Comparison of ENCODE assay signal across 11 cellular contexts in genomic region chr4:159003420-159004253, GRCh38.
DNase-seq lines count a peak whose midpoint lies in the region; ATAC-seq, FAIRE-seq and TF ChIP-seq lines count a peak whose summit lies in the region.
"Had no signal": no experiment of that assay in that cellular context is flagged by ENCODE, and none has a peak within 500 bp of the region (broad histone marks: within the 10 kb centered on the region; RNA-seq: fewer than 3 reads in every experiment).

No MANE protein-coding gene starts in this region.

- DNase-seq in EH (ENCODE audit: low read depth): peak; percentile 48
- peak; percentile 90 for DNase-seq in NCI-H1436 treated with DMSO at 0.1 percent for 48 hours (lab: John Stamatoyannopoulos, UW)
- DNase-seq in astrocyte (ENCODE audit: low read depth): peak; percentile 62
- no peak for DNase-seq in mesothelial cell of epicardium (ENCODE audit: low spot score in 2 of 2, unreplicated experiment in 2 of 2)
- DNase-seq in omental fat pad (ENCODE audit: low spot score): no peak
- DNase-seq in AG20443 (ENCODE audit: low spot score): no peak
- DNase-seq in GF-D8 (lab: John Stamatoyannopoulos, UW): no peak
- DNase-seq: spleen had no signal

- TF ChIP-seq CTCF in astrocyte (IDR thresholded peaks at IDR 0.05; ENCODE audit: insufficient read depth, low read depth, low read length): no peak
- no peak for TF ChIP-seq CTCF in mesothelial cell of epicardium (IDR thresholded peaks at IDR 0.05; ENCODE audit: unreplicated experiment)
- no peak for TF ChIP-seq CTCF in omental fat pad (IDR thresholded peaks at IDR 0.05)

- peak; percentile 89 for FAIRE-seq in astrocyte (lab: Jason Lieb, UNC)
- FAIRE-seq: TTC549 had no signal

- peak overlapping the region; percentile 1 for H3K4me3 ChIP-seq in astrocyte (ENCODE audit: insufficient read depth, low read depth, low read length)
- H3K4me3 ChIP-seq: spleen had no signal

- H3K4me1 ChIP-seq in astrocyte (ENCODE audit: insufficient read depth, low read length): peaks cover 12% of the 10 kb centered on the region
- H3K4me1 ChIP-seq: spleen had no signal

- H3K27ac ChIP-seq in astrocyte (ENCODE audit: low read depth, low read length): peak overlapping the region; percentile 33
- H3K27ac ChIP-seq: spleen had no signal

- no peaks in the 10 kb centered on the region for H3K27me3 Mint-ChIP-seq in astrocyte (ENCODE audit: low read depth, unreplicated experiment)
- H3K27me3 Mint-ChIP-seq in mesothelial cell of epicardium (ENCODE audit: low read depth): no peaks in the 10 kb centered on the region

- peak overlapping the region; percentile 14 for H3K9ac ChIP-seq in astrocyte (ENCODE audit: low read length)

- no peaks in the 10 kb centered on the region for H3K9me3 ChIP-seq in astrocyte (ENCODE audit: insufficient read depth, low read depth, low read length)

- peak overlapping the region; percentile 65 for H3K4me2 ChIP-seq in astrocyte (ENCODE audit: low read length)

- no peaks in the 10 kb centered on the region for H3K27me3 ChIP-seq in astrocyte (ENCODE audit: insufficient read depth, low read length)
- H3K27me3 ChIP-seq: spleen had no signal

- H3K4me1 Mint-ChIP-seq in astrocyte (ENCODE audit: low read depth, unreplicated experiment) (peaks cover 18% of the 10 kb centered on the region), mesothelial cell of epicardium (peaks cover 9% of the 10 kb centered on the region)
- H3K4me1 Mint-ChIP-seq: memory B cell had no signal

- no peaks in the 10 kb centered on the region for H4K20me1 ChIP-seq in astrocyte (ENCODE audit: insufficient read depth, low read length)

- peak overlapping the region; percentile 22 for H2AFZ ChIP-seq in astrocyte (ENCODE audit: low read depth, low read length)

- ATAC-seq in omental fat pad (ENCODE audit: low FRiP score) (no peak), GM19397 (IDR thresholded peaks at IDR 0.05; ENCODE audit: unreplicated experiment) (no peak)

- no peaks in the 10 kb centered on the region for H3K36me3 ChIP-seq in astrocyte (ENCODE audit: insufficient read depth, low read length)
- H3K36me3 ChIP-seq: spleen had no signal

- H3K27ac Mint-ChIP-seq in astrocyte (ENCODE audit: unreplicated experiment) (peak overlapping the region; percentile 73), mesothelial cell of epicardium (peak overlapping the region; percentile 38)
- H3K27ac Mint-ChIP-seq: memory B cell had no signal

- H3K4me3 Mint-ChIP-seq in astrocyte (ENCODE audit: unreplicated experiment): no peak overlapping the region
- H3K4me3 Mint-ChIP-seq in mesothelial cell of epicardium: no peak overlapping the region
- H3K4me3 Mint-ChIP-seq: memory B cell had no signal

- H3K36me3 Mint-ChIP-seq in astrocyte (ENCODE audit: low read depth, unreplicated experiment) (no peaks in the 10 kb centered on the region), mesothelial cell of epicardium (no peaks in the 10 kb centered on the region)
- H3K36me3 Mint-ChIP-seq: memory B cell had no signal

- no peaks in the 10 kb centered on the region for H3K9me3 Mint-ChIP-seq in astrocyte (ENCODE audit: unreplicated experiment)
- H3K9me3 Mint-ChIP-seq in mesothelial cell of epicardium: peaks cover 14% of the 10 kb centered on the region

- H3K79me2 ChIP-seq in astrocyte (ENCODE audit: insufficient read depth, low read length): no peaks in the 10 kb centered on the region

Comparison
In these comparisons a context has a peak if more than half of its experiments do, and no peak if none do; other contexts are left out.
1. DNase-seq: peak in EH (single experiment), NCI-H1436 treated with DMSO at 0.1 percent for 48 hours (single experiment) and astrocyte (single experiment); none in mesothelial cell of epicardium (0 of 2), omental fat pad (single experiment), AG20443 (single experiment) and GF-D8 (single experiment).